In the genomic region with DNA sequence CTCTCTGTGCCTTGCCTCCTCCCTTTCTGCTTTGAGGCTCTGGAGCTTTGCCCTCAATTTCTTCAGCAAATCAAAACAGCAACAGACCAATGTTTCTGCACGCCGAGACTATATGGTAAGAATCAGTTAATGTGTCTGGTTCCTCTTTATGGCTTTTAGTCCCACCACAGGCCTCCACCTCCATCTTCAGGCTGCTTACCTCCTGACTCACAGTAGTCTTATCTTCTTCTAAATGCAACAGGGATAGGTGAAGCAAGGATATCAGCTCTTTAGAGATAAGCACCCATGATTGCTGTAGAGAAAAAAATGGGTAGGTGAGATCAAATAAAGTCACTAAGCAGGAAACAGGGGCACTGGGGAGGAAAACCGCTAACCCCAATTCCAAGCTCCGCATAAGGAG, we compare ENCODE assay signal across 28 cellular contexts.
"Had no signal": no experiment of that assay in that cellular context is flagged by ENCODE, and none has a peak within 500 bp of the region (broad histone marks: within the 10 kb centered on the region; RNA-seq: fewer than 3 reads in every experiment).

No MANE protein-coding gene starts in this region.

- H3K27ac Mint-ChIP-seq: dendritic cell treated with granulocyte-macrophage colony-stimulating factor and Interleukin-4, amounts not matched to agents 40 ng/mL and 50 ng/mL, for 4 days; immature natural killer cell; naive thymus-derived CD8-positive, alpha-beta T cell; nephron progenitor cell; stimulated activated naive CD8-positive, alpha-beta T cell treated with anti-CD3 and anti-CD28 coated beads, Interleukin-15, amount 100 ng/mL, for 72 hours had no signal

- H3K4me1 ChIP-seq: esophagus squamous epithelium, left ventricle myocardium inferior, lower lobe of right lung, prostate gland, right atrium auricular region, suprapubic skin, transverse colon, upper lobe of right lung, uterus had no signal

- H3K9me3 Mint-ChIP-seq: dendritic cell treated with granulocyte-macrophage colony-stimulating factor and Interleukin-4, amounts not matched to agents 40 ng/mL and 50 ng/mL, for 4 days; immature natural killer cell; naive thymus-derived CD8-positive, alpha-beta T cell; nephron progenitor cell; stimulated activated naive CD8-positive, alpha-beta T cell treated with anti-CD3 and anti-CD28 coated beads, Interleukin-15, amount 100 ng/mL, for 72 hours had no signal

- H3K4me1 Mint-ChIP-seq: immature natural killer cell; naive thymus-derived CD8-positive, alpha-beta T cell; nephron progenitor cell; stimulated activated naive CD8-positive, alpha-beta T cell treated with anti-CD3 and anti-CD28 coated beads, Interleukin-15, amount 100 ng/mL, for 72 hours had no signal

- H3K9me3 ChIP-seq: esophagus squamous epithelium, left ventricle myocardium inferior, lower lobe of right lung, prostate gland, right atrium auricular region, suprapubic skin, transverse colon, upper lobe of right lung, uterus had no signal

- ATAC-seq: left colon; lower lobe of right lung; naive thymus-derived CD8-positive, alpha-beta T cell; sciatic nerve; stimulated activated naive CD8-positive, alpha-beta T cell treated with anti-CD3 and anti-CD28 coated beads, Interleukin-15, amount 100 ng/mL, for 72 hours; upper lobe of right lung had no signal

- H3K4me3 Mint-ChIP-seq: dendritic cell treated with granulocyte-macrophage colony-stimulating factor and Interleukin-4, amounts not matched to agents 40 ng/mL and 50 ng/mL, for 4 days; immature natural killer cell; naive thymus-derived CD8-positive, alpha-beta T cell; nephron progenitor cell; stimulated activated naive CD8-positive, alpha-beta T cell treated with anti-CD3 and anti-CD28 coated beads, Interleukin-15, amount 100 ng/mL, for 72 hours had no signal

- DNase-seq: effector CD8-positive, alpha-beta T cell; erythroblast; esophagus squamous epithelium; hypothalamus; immature natural killer cell; islet precursor cell; kidney glomerular epithelial cell; left colon; left ventricle myocardium inferior; lower lobe of right lung; naive thymus-derived CD8-positive, alpha-beta T cell; nephron progenitor cell; nucleus accumbens; stimulated activated CD4-positive, alpha-beta T cell treated with anti-CD3 and anti-CD28 coated beads, Interleukin-12 subunit alpha, Interleukin-12 subunit beta, amount 100 ng/mL, for 4 hours; stimulated activated CD4-positive, alpha-beta T cell treated with anti-CD3 and anti-CD28 coated beads, Interleukin-1b, Interleukin-23, amount 100 ng/mL, for 48 hours; stimulated activated CD4-positive, alpha-beta T cell treated with anti-CD3 and anti-CD28 coated beads, Interleukin-4, amount 100 ng/mL, for 1 hour; stimulated activated CD8-positive, alpha-beta memory T cell treated with anti-CD3 and anti-CD28 coated beads, Interleukin-4, amount 100 ng/mL, for 48 hours; stimulated activated naive CD4-positive, alpha-beta T cell; stimulated activated naive CD8-positive, alpha-beta T cell treated with anti-CD3 and anti-CD28 coated beads, Interleukin-15, amount 100 ng/mL, for 72 hours; transverse colon; upper lobe of right lung; uterus had no signal

- H3K27me3 ChIP-seq: esophagus squamous epithelium, right atrium auricular region, suprapubic skin, transverse colon, upper lobe of right lung, uterus had no signal

- H3K36me3 ChIP-seq: left ventricle myocardium inferior, prostate gland, right atrium auricular region, uterus had no signal

- H3K4me3 ChIP-seq: esophagus squamous epithelium, left ventricle myocardium inferior, lower lobe of right lung, prostate gland, right atrium auricular region, smooth muscle cell, suprapubic skin, transverse colon, upper lobe of right lung, uterus had no signal

- H3K27ac ChIP-seq: esophagus squamous epithelium, left ventricle myocardium inferior, lower lobe of right lung, prostate gland, right atrium auricular region, suprapubic skin, transverse colon, upper lobe of right lung, uterus had no signal

- H3K27me3 Mint-ChIP-seq: dendritic cell treated with granulocyte-macrophage colony-stimulating factor and Interleukin-4, amounts not matched to agents 40 ng/mL and 50 ng/mL, for 4 days; naive thymus-derived CD8-positive, alpha-beta T cell; stimulated activated naive CD8-positive, alpha-beta T cell treated with anti-CD3 and anti-CD28 coated beads, Interleukin-15, amount 100 ng/mL, for 72 hours had no signal
